27 cellular contexts compared by ENCODE assay signal in genomic region chr19:34579281-34580054, GRCh38.
DNase-seq lines count a peak whose midpoint lies in the region; ATAC-seq, FAIRE-seq and TF ChIP-seq lines count a peak whose summit lies in the region.
"Had no signal": no experiment of that assay in that cellular context is flagged by ENCODE, and none has a peak within 500 bp of the region (broad histone marks: within the 10 kb centered on the region; RNA-seq: fewer than 3 reads in every experiment).

No MANE protein-coding gene starts in this region.

- H3K4me1 Mint-ChIP-seq in activated CD8-positive, alpha-beta memory T cell treated with anti-CD3 and anti-CD28 coated beads, Interleukin-2, amount 10 ng/mL, durations not matched to agents 7 days and 5 days = no peaks in the 10 kb centered on the region
- H3K4me1 Mint-ChIP-seq in H9 = no peaks in the 10 kb centered on the region
- peaks cover 5% of the 10 kb centered on the region for H3K4me1 Mint-ChIP-seq in stimulated activated effector memory CD8-positive, alpha-beta T cell treated with anti-CD3 and anti-CD28 coated beads, Interleukin-12 subunit alpha, Interleukin-12 subunit beta, amount 100 ng/mL, for 72 hours
- H3K4me1 Mint-ChIP-seq: CD14-positive monocyte had no signal

- in situ Hi-C loops in KBM-7 (cut with MboI; ENCODE audit: low pct_unique_long_range_greater_than_20kb, low sequenced_read_pairs) = no loop called here

- TF ChIP-seq POLR2A in esophagus muscularis mucosa (IDR thresholded peaks at IDR 0.05; ENCODE audit: low read depth) (no peak), H54 (IDR thresholded peaks at IDR 0.05; ENCODE audit: low read depth, low read length) (no peak)

- no peak for ATAC-seq in activated CD8-positive, alpha-beta memory T cell treated with anti-CD3 and anti-CD28 coated beads, Interleukin-2, amount 10 ng/mL, durations not matched to agents 7 days and 5 days
- peak; percentile 44 for ATAC-seq in stimulated activated effector memory CD8-positive, alpha-beta T cell treated with anti-CD3 and anti-CD28 coated beads, Interleukin-12 subunit alpha, Interleukin-12 subunit beta, amount 100 ng/mL, for 72 hours
- no peak for ATAC-seq in HG03378 (IDR thresholded peaks at IDR 0.05; ENCODE audit: unreplicated experiment)
- ATAC-seq: GM12878, HCT116 had no signal

- H2BK120ac ChIP-seq in H9 (ENCODE audit: low read depth, low read length, poor library complexity, severe bottlenecking) = no peak overlapping the region

- no CpG with 5 or more reads among the region's 14 CpGs for whole genome bisulfite sequencing in H9 (ENCODE audit: extremely low coverage, insufficient read length, low lambda C conversion rate)
- WGBS in esophagus muscularis mucosa = 76% methylated on average over 9 of the region's 14 CpGs

- H3K56ac ChIP-seq in H9 (ENCODE audit: insufficient read length, low read depth, low read length) = no peak overlapping the region

- no peak overlapping the region for H2BK12ac ChIP-seq in H9 (ENCODE audit: insufficient read length, low read depth, low read length)

- no peak overlapping the region for H3K4me3 Mint-ChIP-seq in activated CD8-positive, alpha-beta memory T cell treated with anti-CD3 and anti-CD28 coated beads, Interleukin-2, amount 10 ng/mL, durations not matched to agents 7 days and 5 days
- no peak overlapping the region for H3K4me3 Mint-ChIP-seq in H9
- H3K4me3 Mint-ChIP-seq in stimulated activated effector memory CD8-positive, alpha-beta T cell treated with anti-CD3 and anti-CD28 coated beads, Interleukin-12 subunit alpha, Interleukin-12 subunit beta, amount 100 ng/mL, for 72 hours = no peak overlapping the region
- H3K4me3 Mint-ChIP-seq: CD14-positive monocyte; CD4-positive, alpha-beta T cell; CD8-positive, alpha-beta memory T cell; HFFc6 had no signal

- no peak overlapping the region for H3K9ac ChIP-seq in H9 (ENCODE audit: extremely low read depth, insufficient read length, low read length)
- H3K9ac ChIP-seq: BLaER1 treated with 17β-estradiol and CSF1 and Interleukin-3, amounts not matched to agents 10 nM and 100 nM had no signal

- no peak overlapping the region for H2BK5ac ChIP-seq in H9 (ENCODE audit: insufficient read length, low read length)

- H3K4me2 ChIP-seq in H9 (ENCODE audit: insufficient read depth, insufficient read length, low read length) = no peak overlapping the region
- H3K4me2 ChIP-seq: BLaER1 treated with 17β-estradiol and CSF1 and Interleukin-3, amounts not matched to agents 10 nM and 100 nM had no signal

- no peak overlapping the region for H3K27ac Mint-ChIP-seq in activated CD8-positive, alpha-beta memory T cell treated with anti-CD3 and anti-CD28 coated beads, Interleukin-2, amount 10 ng/mL, durations not matched to agents 7 days and 5 days
- H3K27ac Mint-ChIP-seq in H9 = no peak overlapping the region; a peak in 1 of 7 replicates
- no peak overlapping the region for H3K27ac Mint-ChIP-seq in stimulated activated effector memory CD8-positive, alpha-beta T cell treated with anti-CD3 and anti-CD28 coated beads, Interleukin-12 subunit alpha, Interleukin-12 subunit beta, amount 100 ng/mL, for 72 hours
- H3K27ac Mint-ChIP-seq: CD14-positive monocyte; CD4-positive, alpha-beta T cell; CD8-positive, alpha-beta memory T cell; HFFc6 had no signal

- no peak for TF ChIP-seq CTCF in H9 (conservative IDR thresholded peaks at IDR 0.05)
- no peak for TF ChIP-seq CTCF in esophagus muscularis mucosa (IDR thresholded peaks at IDR 0.05)

- H3K4ac ChIP-seq in H9 (ENCODE audit: low read depth, low read length) = no peak overlapping the region

- no peaks in the 10 kb centered on the region for H3K4me1 ChIP-seq in H9 (ENCODE audit: insufficient read depth, low read length)
- peaks cover 0 to 6% (median 0%) of the 10 kb centered on the region in 4 donors for H3K4me1 ChIP-seq in esophagus muscularis mucosa
- H3K4me1 ChIP-seq: BE2C had no signal

- no peak overlapping the region for H3K4me3 ChIP-seq in esophagus muscularis mucosa
- H3K4me3 ChIP-seq: BLaER1 treated with 17β-estradiol and CSF1 and Interleukin-3, amounts not matched to agents 10 nM and 100 nM; GM12878 had no signal

- H4K5ac ChIP-seq in H9 (ENCODE audit: insufficient read length, low read depth, low read length) = no peak overlapping the region

- no peak overlapping the region for H3K18ac ChIP-seq in H9 (ENCODE audit: insufficient read length, low read depth, low read length)

- no peak for FAIRE-seq in H54 (lab: Jason Lieb, UNC)
- FAIRE-seq: A204.1, D721Med, GM12878 had no signal

- peaks cover 9% of the 10 kb centered on the region for H3K27me3 Mint-ChIP-seq in activated CD8-positive, alpha-beta memory T cell treated with anti-CD3 and anti-CD28 coated beads, Interleukin-2, amount 10 ng/mL, durations not matched to agents 7 days and 5 days
- H3K27me3 Mint-ChIP-seq in H9 (ENCODE audit: low read depth) = peaks cover 4% of the 10 kb centered on the region; the same call in 1 of the 2 replicates

- H3K23ac ChIP-seq in H9 (ENCODE audit: insufficient read length, low read depth, low read length) = no peak overlapping the region

- H3K14ac ChIP-seq in H9 (ENCODE audit: insufficient read depth, low read length) = no peak overlapping the region

- no peak overlapping the region for H4K91ac ChIP-seq in H9 (ENCODE audit: insufficient read length, low read depth, low read length)

- H2AK5ac ChIP-seq in H9 (ENCODE audit: insufficient read length, low read length) = no peak overlapping the region

- H3K27me3 ChIP-seq in H9 (ENCODE audit: insufficient read depth, low read length) (no peaks in the 10 kb centered on the region), esophagus muscularis mucosa (peaks cover 0 to 31% (median 0%) of the 10 kb centered on the region in 4 donors)
- H3K27me3 ChIP-seq: BE2C; BLaER1 treated with 17β-estradiol and CSF1 and Interleukin-3, amounts not matched to agents 10 nM and 100 nM had no signal

- H3K23me2 ChIP-seq in H9 (ENCODE audit: insufficient read length, low read depth, low read length, poor library complexity, severe bottlenecking) = peaks cover 3% of the 10 kb centered on the region

- H3K9me3 Mint-ChIP-seq in activated CD8-positive, alpha-beta memory T cell treated with anti-CD3 and anti-CD28 coated beads, Interleukin-2, amount 10 ng/mL, durations not matched to agents 7 days and 5 days (ENCODE audit: low read depth) = peaks cover under 1% of the 10 kb centered on the region
- peaks cover 3 to 85% of the 10 kb centered on the region in 2 experiments; a peak in 4 of 5 replicates for H3K9me3 Mint-ChIP-seq in H9
- H3K9me3 Mint-ChIP-seq in stimulated activated effector memory CD8-positive, alpha-beta T cell treated with anti-CD3 and anti-CD28 coated beads, Interleukin-12 subunit alpha, Interleukin-12 subunit beta, amount 100 ng/mL, for 72 hours = peaks cover 9% of the 10 kb centered on the region
- H3K9me3 Mint-ChIP-seq: CD4-positive, alpha-beta T cell had no signal

- no peaks in the 10 kb centered on the region for H3K36me3 Mint-ChIP-seq in activated CD8-positive, alpha-beta memory T cell treated with anti-CD3 and anti-CD28 coated beads, Interleukin-2, amount 10 ng/mL, durations not matched to agents 7 days and 5 days
- peaks cover 0 to 8% (median 0%) of the 10 kb centered on the region in 3 experiments; a peak in 2 of 7 replicates for H3K36me3 Mint-ChIP-seq in H9 (ENCODE audit: insufficient read depth in 1 of 3, low read depth in 3 of 3)
- no peaks in the 10 kb centered on the region for H3K36me3 Mint-ChIP-seq in stimulated activated effector memory CD8-positive, alpha-beta T cell treated with anti-CD3 and anti-CD28 coated beads, Interleukin-12 subunit alpha, Interleukin-12 subunit beta, amount 100 ng/mL, for 72 hours
- H3K36me3 Mint-ChIP-seq: CD14-positive monocyte had no signal

- H4K20me1 ChIP-seq in H9 (ENCODE audit: control insufficient read depth, insufficient read depth, insufficient read length) = no peaks in the 10 kb centered on the region
- H4K20me1 ChIP-seq: BLaER1 treated with 17β-estradiol and CSF1 and Interleukin-3, amounts not matched to agents 10 nM and 100 nM had no signal

- no peaks in the 10 kb centered on the region for H3K36me3 ChIP-seq in esophagus muscularis mucosa
- H3K36me3 ChIP-seq: BE2C; BLaER1 treated with 17β-estradiol and CSF1 and Interleukin-3, amounts not matched to agents 10 nM and 100 nM had no signal

- no peak overlapping the region for H2AFZ ChIP-seq in H9 (ENCODE audit: low read length)

- H3K9me3 ChIP-seq in H9 (ENCODE audit: control insufficient read depth, low read depth, low read length) (no peaks in the 10 kb centered on the region), esophagus muscularis mucosa (no peaks in the 10 kb centered on the region)
- H3K9me3 ChIP-seq: BE2C had no signal

- peak; percentile 27 for DNase-seq in activated CD8-positive, alpha-beta memory T cell treated with anti-CD3 and anti-CD28 coated beads, Interleukin-2, amount 10 ng/mL, durations not matched to agents 7 days and 5 days
- DNase-seq in activated CD8-positive, alpha-beta memory T cell treated with anti-CD3 and anti-CD28 coated beads, Interleukin-2, amount 50 U/mL, for 48 hours = no peak
- peak; percentile 22 for DNase-seq in H9
- DNase-seq in esophagus muscularis mucosa (ENCODE audit: extremely low spot score) = peak; percentile 74
- no peak for DNase-seq in stimulated activated effector memory CD8-positive, alpha-beta T cell treated with anti-CD3 and anti-CD28 coated beads, Interleukin-12 subunit alpha, Interleukin-12 subunit beta, amount 100 ng/mL, for 72 hours (ENCODE audit: low spot score in 2 of 2)
- no peak for DNase-seq in H54 (ENCODE audit: insufficient read length, low spot score)
- DNase-seq in KBM-7 = no peak
- DNase-seq: ACHN; AML-193; BE2C; CD4-positive, alpha-beta T cell; CD8-positive, alpha-beta memory T cell; DMS 273 treated with DMSO at 0.1 percent for 48 hours; DMS79; EL; GDM1; GOT3; H7; HFFc6 had no signal

- CTCF ChIA-PET in activated CD8-positive, alpha-beta memory T cell treated with anti-CD3 and anti-CD28 coated beads, Interleukin-2, amount 10 ng/mL, durations not matched to agents 7 days and 5 days (lab: Charles Lee) = no interaction called here

- H2BK15ac ChIP-seq in H9 (ENCODE audit: low read depth, low read length) = no peak overlapping the region

- intact Hi-C loops in esophagus muscularis mucosa (cut with DNase I) = no loop called here

- no peak overlapping the region for H2BK20ac ChIP-seq in H9 (ENCODE audit: low read depth, low read length, poor library complexity, severe bottlenecking)

- TF ChIP-seq EP300 in esophagus muscularis mucosa (IDR thresholded peaks at IDR 0.05) = no peak

- H3K79me1 ChIP-seq in H9 (ENCODE audit: insufficient read depth, low read depth, low read length, poor library complexity, severe bottlenecking) = no peaks in the 10 kb centered on the region

- H4K8ac ChIP-seq in H9 (replicated peaks; ENCODE audit: insufficient read length, low read depth, low read length) = no peak overlapping the region

- no peaks in the 10 kb centered on the region for H3K79me2 ChIP-seq in H9 (ENCODE audit: insufficient read depth, low read length)

- H3T11ph ChIP-seq in H9 (ENCODE audit: low read length) = no peak overlapping the region

- H3K27ac ChIP-seq in H9 (ENCODE audit: insufficient read length, low read depth, low read length) = no peak overlapping the region
- H3K27ac ChIP-seq in esophagus muscularis mucosa (replicated peaks in 1 of 4) = no peak overlapping the region
- H3K27ac ChIP-seq: 22Rv1; BLaER1 treated with 17β-estradiol and CSF1 and Interleukin-3, amounts not matched to agents 10 nM and 100 nM had no signal

Comparison
In these comparisons a context has a peak if more than half of its experiments do, and no peak if none do; other contexts are left out.
1. DNase-seq: peak in activated CD8-positive, alpha-beta memory T cell treated with anti-CD3 and anti-CD28 coated beads, Interleukin-2, amount 10 ng/mL, durations not matched to agents 7 days and 5 days (single experiment), H9 (single experiment) and esophagus muscularis mucosa (single experiment); none in activated CD8-positive, alpha-beta memory T cell treated with anti-CD3 and anti-CD28 coated beads, Interleukin-2, amount 50 U/mL, for 48 hours (single experiment), stimulated activated effector memory CD8-positive, alpha-beta T cell treated with anti-CD3 and anti-CD28 coated beads, Interleukin-12 subunit alpha, Interleukin-12 subunit beta, amount 100 ng/mL, for 72 hours (0 of 2), H54 (single experiment) and KBM-7 (single experiment).